ENCODE assay signal across 19 cellular contexts in the genomic region with DNA sequence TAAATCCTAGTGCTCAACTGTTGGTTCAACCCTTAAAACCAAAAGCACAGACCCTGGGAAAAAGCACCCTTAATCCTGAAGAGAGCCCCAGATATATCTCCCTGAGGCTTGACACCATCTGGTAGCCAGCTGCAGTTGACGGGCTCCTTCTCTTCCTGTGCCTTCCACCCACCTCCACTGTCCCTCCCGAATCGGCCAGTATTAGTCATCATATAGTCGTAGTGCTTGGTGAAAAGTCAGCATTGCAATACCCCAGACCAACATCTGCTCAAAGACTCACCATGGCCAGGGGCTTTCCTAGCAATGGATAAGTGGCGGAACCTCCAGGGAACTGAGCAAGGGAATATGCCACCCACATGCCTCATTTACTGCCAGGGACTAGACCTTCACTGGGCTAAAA.
DNase-seq lines count a peak whose midpoint lies in the region; ATAC-seq and TF ChIP-seq lines count a peak whose summit lies in the region.
"Had no signal": no experiment of that assay in that cellular context is flagged by ENCODE, and none has a peak within 500 bp of the region (broad histone marks: within the 10 kb centered on the region; RNA-seq: fewer than 3 reads in every experiment).

No MANE protein-coding gene starts in this region.

- no peaks in the 10 kb centered on the region for H4K20me1 ChIP-seq in Loucy (ENCODE audit: insufficient read depth, low read length, poor library complexity, severe bottlenecking)

- no peaks in the 10 kb centered on the region for H3K4me1 Mint-ChIP-seq in activated T-helper 17 cell treated with anti-CD3 and anti-CD28 coated beads, Interleukin-2, amount 50 U/mL, for 72 hours
- H3K4me1 Mint-ChIP-seq in activated naive CD4-positive, alpha-beta T cell treated with anti-CD3 and anti-CD28 coated beads for 36 hours (ENCODE audit: low read depth), result no peaks in the 10 kb centered on the region
- H3K4me1 Mint-ChIP-seq: CD4-positive, CD25-positive, alpha-beta regulatory T cell; CD8-positive, alpha-beta memory T cell; H9 had no signal

- CTCF ChIA-PET in activated naive CD4-positive, alpha-beta T cell treated with anti-CD3 and anti-CD28 coated beads for 36 hours (lab: Charles Lee), result no interaction called here

- peak overlapping the region; percentile 15 for H3K4me2 ChIP-seq in Loucy (ENCODE audit: low read depth, low read length, poor library complexity, severe bottlenecking)

- H3K4me1 ChIP-seq in Loucy (ENCODE audit: insufficient read depth, low read length, poor library complexity, severe bottlenecking) (peaks cover 80% of the 10 kb centered on the region), esophagus muscularis mucosa (no peaks in the 10 kb centered on the region)
- H3K4me1 ChIP-seq: BE2C had no signal

- H3K4me3 ChIP-seq in Loucy (ENCODE audit: low read length, poor library complexity, severe bottlenecking), result no peak overlapping the region
- H3K4me3 ChIP-seq in WERI-Rb-1 (ENCODE audit: low read depth, low read length), result no peak overlapping the region
- no peak overlapping the region for H3K4me3 ChIP-seq in esophagus muscularis mucosa
- H3K4me3 ChIP-seq: GM12878 had no signal

- no peak overlapping the region for H3K9ac ChIP-seq in Loucy (ENCODE audit: low read depth, low read length, poor library complexity, severe bottlenecking)

- H3K27ac ChIP-seq in WERI-Rb-1, result no peak overlapping the region
- no peak overlapping the region for H3K27ac ChIP-seq in esophagus muscularis mucosa (replicated peaks in 1 of 4)

- TF ChIP-seq CTCF in Loucy (conservative IDR thresholded peaks at IDR 0.05; ENCODE audit: low read length) (no peak), WERI-Rb-1 (IDR thresholded peaks at IDR 0.05; ENCODE audit: low read depth, low read length) (no peak), esophagus muscularis mucosa (IDR thresholded peaks at IDR 0.05) (no peak)

- no peak overlapping the region for H3K4me3 Mint-ChIP-seq in activated T-helper 17 cell treated with anti-CD3 and anti-CD28 coated beads, Interleukin-2, amount 50 U/mL, for 72 hours
- H3K4me3 Mint-ChIP-seq in activated naive CD4-positive, alpha-beta T cell treated with anti-CD3 and anti-CD28 coated beads for 36 hours, result no peak overlapping the region
- H3K4me3 Mint-ChIP-seq: CD4-positive, CD25-positive, alpha-beta regulatory T cell; CD8-positive, alpha-beta memory T cell; H9 had no signal

- H3K9me3 ChIP-seq in Loucy (ENCODE audit: insufficient read depth, low read depth, low read length) (no peaks in the 10 kb centered on the region), WERI-Rb-1 (ENCODE audit: severe bottlenecking) (no peaks in the 10 kb centered on the region), esophagus muscularis mucosa (no peaks in the 10 kb centered on the region)
- H3K9me3 ChIP-seq: BE2C had no signal

- WGBS in esophagus muscularis mucosa, result 65% methylated on average over 5 of the region's 5 CpGs

- intact Hi-C loops in esophagus muscularis mucosa (cut with DNase I), result no loop called here
- intact Hi-C loops in activated naive CD4-positive, alpha-beta T cell treated with anti-CD3 and anti-CD28 coated beads for 36 hours (cut with micrococcal nuclease), result no loop called here

- H3K79me2 ChIP-seq in Loucy (ENCODE audit: insufficient read depth, low read length), result no peaks in the 10 kb centered on the region

- no peaks in the 10 kb centered on the region for H3F3A ChIP-seq in Loucy (ENCODE audit: low read depth)

- peaks cover 17% of the 10 kb centered on the region for H3K27me3 Mint-ChIP-seq in activated T-helper 17 cell treated with anti-CD3 and anti-CD28 coated beads, Interleukin-2, amount 50 U/mL, for 72 hours
- H3K27me3 Mint-ChIP-seq in activated naive CD4-positive, alpha-beta T cell treated with anti-CD3 and anti-CD28 coated beads for 36 hours (ENCODE audit: low read depth), result no peaks in the 10 kb centered on the region
- H3K27me3 Mint-ChIP-seq: CD4-positive, CD25-positive, alpha-beta regulatory T cell had no signal

- H2AFZ ChIP-seq in Loucy (ENCODE audit: low read length), result no peak overlapping the region

- no peak overlapping the region for H3K27ac Mint-ChIP-seq in activated T-helper 17 cell treated with anti-CD3 and anti-CD28 coated beads, Interleukin-2, amount 50 U/mL, for 72 hours
- H3K27ac Mint-ChIP-seq in activated naive CD4-positive, alpha-beta T cell treated with anti-CD3 and anti-CD28 coated beads for 36 hours, result no peak overlapping the region
- H3K27ac Mint-ChIP-seq: CD4-positive, CD25-positive, alpha-beta regulatory T cell; H9 had no signal

- TF ChIP-seq POLR2A in esophagus muscularis mucosa (IDR thresholded peaks at IDR 0.05; ENCODE audit: low read depth), result no peak

- H3K36me3 ChIP-seq in Loucy (ENCODE audit: insufficient read depth, low read length), result no peaks in the 10 kb centered on the region
- no peaks in the 10 kb centered on the region for H3K36me3 ChIP-seq in WERI-Rb-1
- no peaks in the 10 kb centered on the region for H3K36me3 ChIP-seq in esophagus muscularis mucosa
- H3K36me3 ChIP-seq: BE2C had no signal

- peak; percentile 36 for DNase-seq in NCI-H524 treated with DMSO at 0.1 percent for 48 hours (lab: John Stamatoyannopoulos, UW)
- DNase-seq in WERI-Rb-1, result peak; percentile 34
- peak; percentile 3 for DNase-seq in renal cortical epithelial cell (ENCODE audit: low read depth)
- no peak for DNase-seq in esophagus muscularis mucosa (ENCODE audit: extremely low spot score)
- DNase-seq in activated naive CD4-positive, alpha-beta T cell treated with anti-CD3 and anti-CD28 coated beads for 36 hours, result no peak
- DNase-seq: ACHN; BE2C; C1 segment of cervical spinal cord; CD4-positive, CD25-positive, alpha-beta regulatory T cell; CD8-positive, alpha-beta memory T cell; COR-L47; DMS 273 treated with DMSO at 0.1 percent for 48 hours; DMS53; DND-41; EL; H9 had no signal

- no peaks in the 10 kb centered on the region for H3K9me2 ChIP-seq in Loucy (replicated peaks; ENCODE audit: low read depth, low read length)

- ATAC-seq in activated T-helper 17 cell treated with anti-CD3 and anti-CD28 coated beads, Interleukin-2, amount 50 U/mL, for 72 hours (replicated peaks), result no peak
- ATAC-seq: GM12878 had no signal

- peaks cover 5% of the 10 kb centered on the region for H3K9me3 Mint-ChIP-seq in activated T-helper 17 cell treated with anti-CD3 and anti-CD28 coated beads, Interleukin-2, amount 50 U/mL, for 72 hours
- no peaks in the 10 kb centered on the region for H3K9me3 Mint-ChIP-seq in activated naive CD4-positive, alpha-beta T cell treated with anti-CD3 and anti-CD28 coated beads for 36 hours
- H3K9me3 Mint-ChIP-seq: H9 had no signal

- no peaks in the 10 kb centered on the region for H3K36me3 Mint-ChIP-seq in activated T-helper 17 cell treated with anti-CD3 and anti-CD28 coated beads, Interleukin-2, amount 50 U/mL, for 72 hours (ENCODE audit: low read depth)
- H3K36me3 Mint-ChIP-seq in activated naive CD4-positive, alpha-beta T cell treated with anti-CD3 and anti-CD28 coated beads for 36 hours (ENCODE audit: low read depth), result no peaks in the 10 kb centered on the region
- H3K36me3 Mint-ChIP-seq: CD4-positive, CD25-positive, alpha-beta regulatory T cell; CD8-positive, alpha-beta memory T cell had no signal

- H3K27me3 ChIP-seq in Loucy (ENCODE audit: insufficient read depth, low read length, poor library complexity, severe bottlenecking) (no peaks in the 10 kb centered on the region), WERI-Rb-1 (ENCODE audit: insufficient read depth, low read depth, severe bottlenecking) (no peaks in the 10 kb centered on the region), esophagus muscularis mucosa (no peaks in the 10 kb centered on the region)
- H3K27me3 ChIP-seq: BE2C had no signal

- no peak for TF ChIP-seq EP300 in esophagus muscularis mucosa (IDR thresholded peaks at IDR 0.05)

Comparison
In these comparisons a context has a peak if more than half of its experiments do, and no peak if none do; other contexts are left out.
1. DNase-seq: peak in NCI-H524 treated with DMSO at 0.1 percent for 48 hours (single experiment), WERI-Rb-1 (single experiment) and renal cortical epithelial cell (single experiment); none in esophagus muscularis mucosa (single experiment) and activated naive CD4-positive, alpha-beta T cell treated with anti-CD3 and anti-CD28 coated beads for 36 hours (single experiment).